ENCODE assay signal across 19 cellular contexts in genomic region chr9:14515049-14515448, GRCh38.
"Had no signal": no experiment of that assay in that cellular context is flagged by ENCODE, and none has a peak within 500 bp of the region (broad histone marks: within the 10 kb centered on the region; RNA-seq: fewer than 3 reads in every experiment).

No MANE protein-coding gene starts in this region.

- H3K9me3 ChIP-seq: adrenal gland, gastroesophageal sphincter, heart right ventricle had no signal

- DNase-seq: activated CD4-positive, alpha-beta T cell treated with anti-CD3 and anti-CD28 coated beads, Interleukin-2, amount 10 ng/mL, durations not matched to agents 7 days and 5 days; activated CD8-positive, alpha-beta T cell treated with anti-CD3 and anti-CD28 coated beads, Interleukin-2, amount 10 ng/mL, durations not matched to agents 7 days and 5 days; activated T-cell treated with anti-CD3 and anti-CD28 coated beads, Interleukin-2, amount 50 U/mL, for 4 hours; adrenal gland; cerebellar nuclear complex; cortex of kidney; heart right ventricle; left ventricle myocardium superior; naive B cell; stimulated activated CD4-positive, alpha-beta T cell treated with anti-CD3 and anti-CD28 coated beads, Interleukin-12 subunit alpha, Interleukin-12 subunit beta, amount 100 ng/mL, for 4 hours; stimulated activated CD4-positive, alpha-beta T cell treated with anti-CD3 and anti-CD28 coated beads, Interleukin-1b, Interleukin-23, amount 100 ng/mL, for 48 hours; stimulated activated CD8-positive, alpha-beta memory T cell treated with anti-CD3 and anti-CD28 coated beads, Interleukin-4, amount 100 ng/mL, for 48 hours; stimulated activated naive CD4-positive, alpha-beta T cell; T-helper 2 cell had no signal

- H3K36me3 ChIP-seq: adrenal gland, gastroesophageal sphincter, heart right ventricle, neural progenitor cell had no signal

- H3K4me1 Mint-ChIP-seq: activated CD4-positive, alpha-beta T cell treated with anti-CD3 and anti-CD28 coated beads, Interleukin-2, amount 10 ng/mL, durations not matched to agents 7 days and 5 days; activated naive CD4-positive, alpha-beta T cell treated with anti-CD3 and anti-CD28 coated beads, Interleukin-2, amount 50 U/mL, for 24 hours; naive B cell; neural progenitor cell had no signal

- H2AFZ ChIP-seq: neural progenitor cell had no signal

- H3K9ac ChIP-seq: neural progenitor cell had no signal

- H3K4me1 ChIP-seq: adrenal gland, heart right ventricle had no signal

- H3K27me3 ChIP-seq: adrenal gland, gastroesophageal sphincter, heart right ventricle, neural progenitor cell had no signal

- H3K4me3 ChIP-seq: adrenal gland, gastroesophageal sphincter, heart right ventricle, neural progenitor cell had no signal

- H3K27ac ChIP-seq: adrenal gland, gastroesophageal sphincter, heart right ventricle, neural progenitor cell had no signal

- H3K9me3 Mint-ChIP-seq: activated CD4-positive, alpha-beta T cell treated with anti-CD3 and anti-CD28 coated beads, Interleukin-2, amount 10 ng/mL, durations not matched to agents 7 days and 5 days; activated naive CD4-positive, alpha-beta T cell treated with anti-CD3 and anti-CD28 coated beads, Interleukin-2, amount 50 U/mL, for 24 hours; activated T-cell treated with anti-CD3 and anti-CD28 coated beads, Interleukin-2, amount 50 U/mL, for 4 hours; naive B cell; neural progenitor cell had no signal

- H3K27me3 Mint-ChIP-seq: activated CD4-positive, alpha-beta T cell treated with anti-CD3 and anti-CD28 coated beads, Interleukin-2, amount 10 ng/mL, durations not matched to agents 7 days and 5 days; naive B cell; progenitor cell of endocrine pancreas had no signal

- H3K36me3 Mint-ChIP-seq: activated naive CD4-positive, alpha-beta T cell treated with anti-CD3 and anti-CD28 coated beads, Interleukin-2, amount 50 U/mL, for 24 hours; naive B cell; neural progenitor cell had no signal

- ATAC-seq: activated CD8-positive, alpha-beta T cell treated with anti-CD3 and anti-CD28 coated beads, Interleukin-2, amount 10 ng/mL, durations not matched to agents 7 days and 5 days; activated T-cell treated with anti-CD3 and anti-CD28 coated beads, Interleukin-2, amount 50 U/mL, for 4 hours; esophagus mucosa; gastroesophageal sphincter; heart right ventricle; left ventricle myocardium superior had no signal

- H3K27ac Mint-ChIP-seq: activated CD4-positive, alpha-beta T cell treated with anti-CD3 and anti-CD28 coated beads, Interleukin-2, amount 10 ng/mL, durations not matched to agents 7 days and 5 days; activated CD8-positive, alpha-beta T cell treated with anti-CD3 and anti-CD28 coated beads, Interleukin-2, amount 10 ng/mL, durations not matched to agents 7 days and 5 days; activated naive CD4-positive, alpha-beta T cell treated with anti-CD3 and anti-CD28 coated beads, Interleukin-2, amount 50 U/mL, for 24 hours; neural progenitor cell; progenitor cell of endocrine pancreas had no signal

- H3K4me3 Mint-ChIP-seq: activated CD4-positive, alpha-beta T cell treated with anti-CD3 and anti-CD28 coated beads, Interleukin-2, amount 10 ng/mL, durations not matched to agents 7 days and 5 days; activated CD8-positive, alpha-beta T cell treated with anti-CD3 and anti-CD28 coated beads, Interleukin-2, amount 10 ng/mL, durations not matched to agents 7 days and 5 days; activated naive CD4-positive, alpha-beta T cell treated with anti-CD3 and anti-CD28 coated beads, Interleukin-2, amount 50 U/mL, for 24 hours; activated T-cell treated with anti-CD3 and anti-CD28 coated beads, Interleukin-2, amount 50 U/mL, for 4 hours; naive B cell; neural progenitor cell had no signal
